In the genomic region with DNA sequence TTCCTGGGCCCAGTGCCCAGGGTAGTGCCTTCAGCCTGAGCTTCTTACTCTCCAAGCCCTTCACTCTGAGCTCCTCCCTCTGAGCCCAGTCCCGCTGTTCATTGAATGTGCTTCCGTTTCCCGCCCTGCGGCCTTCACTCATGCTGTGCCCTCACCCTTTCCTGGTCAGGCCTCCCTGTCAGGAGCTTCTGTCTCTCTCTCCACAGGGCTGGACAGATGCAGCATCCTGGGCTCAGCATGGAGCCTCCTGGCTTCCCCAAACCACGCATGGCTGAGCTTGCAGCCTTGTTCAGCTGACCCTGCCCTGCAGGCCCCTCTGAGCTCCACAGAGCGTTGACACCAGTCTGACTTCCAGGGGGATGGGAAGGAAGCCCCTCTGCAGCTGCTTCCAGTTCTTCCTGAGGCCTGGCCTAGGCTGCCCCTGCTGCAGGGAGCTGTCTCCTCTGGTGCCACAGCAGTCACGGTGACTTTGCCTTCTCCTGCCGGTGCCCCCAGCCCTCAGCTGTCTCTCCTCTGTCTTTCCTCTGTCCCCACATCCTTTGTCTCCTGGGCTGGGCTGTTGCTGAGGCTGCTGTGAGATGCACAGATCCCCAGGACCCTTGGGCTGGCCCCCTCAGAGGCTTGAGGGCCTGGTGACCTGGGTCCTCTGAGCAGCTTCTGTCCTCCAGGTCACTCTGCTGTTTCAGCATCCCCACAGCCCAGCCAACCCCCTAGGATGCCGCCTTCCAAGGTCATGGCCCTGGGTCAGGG, we compare ENCODE assay signal across 22 cellular contexts. TPM values are rescaled to one million over a fixed set of nuclear protein-coding genes. Genes with fewer than 3 reads are reported as not detected.
DNase-seq lines count a peak whose midpoint lies in the region; ATAC-seq and TF ChIP-seq lines count a peak whose summit lies in the region.
"Had no signal": no experiment of that assay in that cellular context is flagged by ENCODE, and none has a peak within 500 bp of the region (broad histone marks: within the 10 kb centered on the region; RNA-seq: fewer than 3 reads in every experiment).

No MANE protein-coding gene starts in this region.

- no peaks in the 10 kb centered on the region for H3K9me3 ChIP-seq in neural progenitor cell (ENCODE audit: low read depth)
- H3K9me3 ChIP-seq: esophagus muscularis mucosa, HAP-1, thyroid gland had no signal

- peaks cover 30% of the 10 kb centered on the region for H3K27me3 Mint-ChIP-seq in neural progenitor cell (ENCODE audit: insufficient read depth, low read depth)

- no peak overlapping the region for H3K9ac ChIP-seq in neural progenitor cell

- H3K4me1 ChIP-seq in neural progenitor cell: peaks cover 47% of the 10 kb centered on the region
- H3K4me1 ChIP-seq: esophagus muscularis mucosa, HAP-1, thyroid gland had no signal

- peaks cover 29% of the 10 kb centered on the region for H3F3A ChIP-seq in neural progenitor cell (ENCODE audit: low read depth)

- H3K79me2 ChIP-seq in neural progenitor cell (ENCODE audit: low read depth): no peaks in the 10 kb centered on the region

- no peaks in the 10 kb centered on the region for H3K36me3 Mint-ChIP-seq in neural progenitor cell
- H3K36me3 Mint-ChIP-seq: CD4-positive, CD25-positive, alpha-beta regulatory T cell had no signal

- peak overlapping the region; percentile 55 for H3K4me2 ChIP-seq in neural progenitor cell

- H3K27ac ChIP-seq in neural progenitor cell (no peak overlapping the region), substantia nigra (ENCODE audit: low read depth, low read length, poor library complexity, severe bottlenecking) (no peak overlapping the region)
- H3K27ac ChIP-seq: 22Rv1, esophagus muscularis mucosa, thyroid gland had no signal

- H3K27me3 ChIP-seq in neural progenitor cell: peaks cover 8% of the 10 kb centered on the region
- H3K27me3 ChIP-seq: thyroid gland had no signal

- peaks cover 2% of the 10 kb centered on the region for H3K9me3 Mint-ChIP-seq in neural progenitor cell
- H3K9me3 Mint-ChIP-seq: CD4-positive, CD25-positive, alpha-beta regulatory T cell had no signal

- H3K4me1 Mint-ChIP-seq in neural progenitor cell: peaks cover 70% of the 10 kb centered on the region
- H3K4me1 Mint-ChIP-seq: CD4-positive, CD25-positive, alpha-beta regulatory T cell had no signal

- H3K4me3 Mint-ChIP-seq in neural progenitor cell: peak overlapping the region; percentile 18
- H3K4me3 Mint-ChIP-seq: CD4-positive, CD25-positive, alpha-beta regulatory T cell had no signal

- no peak overlapping the region for H2AFZ ChIP-seq in neural progenitor cell (replicated peaks)

- DNase-seq in DMS 273 (lab: John Stamatoyannopoulos, UW; ENCODE audit: unreplicated experiment) (peak; percentile 45), DMS 273 treated with DMSO at 0.1 percent for 48 hours (lab: John Stamatoyannopoulos, UW) (no peak), NCI-H2081 treated with DMSO at 0.1 percent for 48 hours (lab: John Stamatoyannopoulos, UW) (peak; percentile 32), neural progenitor cell (ENCODE audit: low spot score) (peak; percentile 61), NCI-H1694 treated with DMSO at 0.1 percent for 48 hours (lab: John Stamatoyannopoulos, UW) (no peak), substantia nigra (lab: John Stamatoyannopoulos, UW) (no peak), C1 segment of cervical spinal cord (lab: John Stamatoyannopoulos, UW) (no peak)
- DNase-seq: activated naive CD4-positive, alpha-beta T cell treated with Interleukin-2 at 50 U/mL for 16 hours; CD4-positive, CD25-positive, alpha-beta regulatory T cell; dermis blood vessel endothelial cell; NCI-H774; occipital lobe; SHP77; stimulated activated CD4-positive, alpha-beta T cell treated with anti-CD3 and anti-CD28 coated beads, Interleukin-4, amount 100 ng/mL, for 4 hours; thyroid gland had no signal

- TF ChIP-seq CTCF in neural progenitor cell (IDR thresholded peaks at IDR 0.05): no peak

- H3K4me3 ChIP-seq in neural progenitor cell: no peak overlapping the region
- H3K4me3 ChIP-seq: esophagus muscularis mucosa, HAP-1, skin epidermis, thyroid gland had no signal

- H4K20me1 ChIP-seq in neural progenitor cell (ENCODE audit: low read depth): peaks cover 4% of the 10 kb centered on the region

- peak overlapping the region; percentile 88 for H3K27ac Mint-ChIP-seq in neural progenitor cell
- H3K27ac Mint-ChIP-seq: CD4-positive, CD25-positive, alpha-beta regulatory T cell had no signal

- ATAC-seq in SK-N-SH treated with all-trans-retinoic acid at 6 μM for 48 hours: peak; percentile 17; the same call in 1 of the 3 replicates

- no peaks in the 10 kb centered on the region for H3K36me3 ChIP-seq in neural progenitor cell
- H3K36me3 ChIP-seq: esophagus muscularis mucosa, HAP-1, thyroid gland had no signal

TF ChIP-seq in SK-N-SH treated with all-trans-retinoic acid at 6 μM for 48 hours, 23 proteins besides CTCF, POLR2A, EP300 and RAD21:
- TF ChIP-seq ARNTL (CRISPR knock-in tag; IDR thresholded peaks at IDR 0.05; ENCODE audit: borderline replicate concordance, low read depth) (no peak), BACH2 (CRISPR knock-in tag; IDR thresholded peaks at IDR 0.05; ENCODE audit: borderline replicate concordance) (no peak), ZNF70 (CRISPR knock-in tag; IDR thresholded peaks at IDR 0.05) (no peak)
TF ChIP-seq in SK-N-SH treated with all-trans-retinoic acid at 6 μM for 48 hours: peak in this region for 0.

RNA-seq across cellular contexts. Expression of a gene that starts 7.9 kb away (rescaled TPM):
- 1.2 and 1.5 TPM in 2 replicates for total RNA-seq in neural progenitor cell (ENCODE audit: low replicate concordance)
- total RNA-seq: CD4-positive, CD25-positive, alpha-beta regulatory T cell; dermis blood vessel endothelial cell; esophagus muscularis mucosa; T-helper 2 cell treated with Interferon-gamma antibody and Interleukin-4, amounts not matched to agents 100 ng/mL and 5 ng/mL, for 36 hours had no signal

RNA-seq across cellular contexts. Expression of a gene that starts 48.9 kb away (rescaled TPM):
- not detected in 2 replicates for total RNA-seq in neural progenitor cell (ENCODE audit: low replicate concordance)
- total RNA-seq: CD4-positive, CD25-positive, alpha-beta regulatory T cell; dermis blood vessel endothelial cell; esophagus muscularis mucosa; G401; occipital lobe; T-helper 2 cell treated with Interferon-gamma antibody and Interleukin-4, amounts not matched to agents 100 ng/mL and 5 ng/mL, for 36 hours; thyroid gland had no signal

Comparison
In these comparisons a context has a peak if more than half of its experiments do, and no peak if none do; other contexts are left out.
1. DNase-seq: peak in DMS 273 (single experiment), NCI-H2081 treated with DMSO at 0.1 percent for 48 hours (single experiment) and neural progenitor cell (single experiment); none in DMS 273 treated with DMSO at 0.1 percent for 48 hours (single experiment), NCI-H1694 treated with DMSO at 0.1 percent for 48 hours (single experiment), substantia nigra (0 of 49) and C1 segment of cervical spinal cord (0 of 14).